8 cellular contexts compared by ENCODE assay signal in the genomic region with DNA sequence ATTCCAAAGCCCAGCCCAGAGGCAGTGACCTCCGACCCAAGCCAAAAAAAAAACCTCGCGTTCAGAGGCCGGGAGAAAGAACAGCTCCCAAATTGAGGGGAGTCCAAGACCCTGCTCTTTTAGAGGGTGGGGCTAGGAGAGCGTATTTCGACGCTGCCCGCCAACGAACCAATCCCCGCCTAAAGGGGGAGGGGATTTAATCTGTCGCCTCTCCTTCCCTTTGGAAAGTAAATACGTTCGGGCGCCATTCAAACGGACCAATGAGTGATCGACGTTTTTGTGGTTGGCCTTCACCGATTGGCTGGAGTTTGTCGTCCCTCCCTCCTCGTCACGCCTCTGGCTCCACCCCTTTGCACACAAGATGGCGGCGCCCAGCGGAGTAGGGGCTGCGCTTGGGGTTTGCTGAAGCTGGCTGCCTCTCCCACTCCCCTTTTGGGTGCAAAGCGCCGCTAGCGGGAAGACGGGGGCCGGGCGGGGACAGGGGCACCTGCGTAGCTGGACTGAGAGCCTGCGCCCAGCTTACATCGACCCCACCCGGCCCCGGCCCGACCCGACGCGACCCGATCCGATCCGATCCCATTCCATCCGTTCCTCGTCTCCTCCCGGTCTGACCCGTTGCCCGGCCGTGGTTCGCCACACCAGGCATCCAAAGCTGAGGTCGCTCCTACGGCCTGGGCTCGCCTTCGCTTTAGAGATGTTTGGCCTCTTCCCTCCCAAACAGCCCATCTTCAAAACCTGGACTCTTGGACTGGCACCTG. TPM values are rescaled to one million over a fixed set of nuclear protein-coding genes. Genes with fewer than 3 reads are reported as not detected.
DNase-seq lines count a peak whose midpoint lies in the region; ATAC-seq, FAIRE-seq and TF ChIP-seq lines count a peak whose summit lies in the region.

A gene (plus strand): TSS at position 355 of the 758 bp plus-strand sequence. CDS start 596 bp downstream, outside the sequence.

- no peak for FAIRE-seq in urothelium cell line (lab: Jason Lieb, UNC)

- H3K9me3 ChIP-seq in right atrium auricular region = no peaks in the 10 kb centered on the region
- H3K9me3 ChIP-seq in psoas muscle = no peaks in the 10 kb centered on the region

- H3K36me3 ChIP-seq in right atrium auricular region (no peaks in the 10 kb centered on the region), psoas muscle (ENCODE audit: insufficient read depth in 1 of 2, low read depth in 1 of 2) (peaks cover 0 to 11% of the 10 kb centered on the region in 2 donors)

- intact Hi-C loops in psoas muscle (cut with DNase I) = loop anchor here in 1 of 2 donors (2.0 kb wide), 1 partner anchor 36 kb away; no protein-coding TSS in a partner anchor

- TF ChIP-seq CTCF in right atrium auricular region (IDR thresholded peaks at IDR 0.05) (no peak), psoas muscle (IDR thresholded peaks at IDR 0.05) (no peak)

- H3K4me1 ChIP-seq in right atrium auricular region (peaks cover 0 to 45% of the 10 kb centered on the region in 2 donors), psoas muscle (peaks cover 41% of the 10 kb centered on the region)

- WGBS in psoas muscle, 3 donors = 0% methylated on average over 41 to 54 of the region's 54 CpGs

- H3K27me3 ChIP-seq in right atrium auricular region (no peaks in the 10 kb centered on the region), psoas muscle (ENCODE audit: insufficient read depth in 3 of 3, low read length in 2 of 3) (no peaks in the 10 kb centered on the region)

- peak within 1 kb of the TSS; percentile 88 to 90 for H3K27ac ChIP-seq in right atrium auricular region
- peak within 1 kb of the TSS; percentile 95 for H3K27ac ChIP-seq in psoas muscle

- ATAC-seq in GM18498 (IDR thresholded peaks at IDR 0.05; ENCODE audit: unreplicated experiment) (peak; percentile 94), HG02938 (IDR thresholded peaks at IDR 0.05; ENCODE audit: unreplicated experiment) (peak; percentile 96), psoas muscle (peak; percentile 90 to 94 (median 90))

- H3K4me3 ChIP-seq in right atrium auricular region = peak within 1 kb of the TSS; percentile 86 to 93
- peak within 1 kb of the TSS; percentile 94 for H3K4me3 ChIP-seq in psoas muscle

- DNase-seq in NCI-H187 (lab: John Stamatoyannopoulos, UW) (peak; percentile 73 to 95), T-helper 2 cell (peak; percentile 74 to 98 (median 89)), anterior cingulate cortex (lab: John Stamatoyannopoulos, UW) (peak; percentile 68 to 98 (median 93)), right atrium auricular region (ENCODE audit: low spot score) (peak; percentile 99), psoas muscle (peak; percentile 91 to 96), urothelium cell line (ENCODE audit: low spot score) (peak; percentile 93)

RNA-seq across cellular contexts. Expression of the gene that starts here (rescaled TPM):
- total RNA-seq in right atrium auricular region = 10 to 100 TPM in 1 of 2 donors, 1 to 10 TPM in 1; 8.2 to 10.3 TPM
- total RNA-seq in psoas muscle = 1 to 10 TPM; 6.1 to 8.8 (median 7.5) TPM
- polyA plus RNA-seq in psoas muscle = 1 to 10 TPM; 5.8 to 8.9 (median 7.1) TPM

Comparison
In these comparisons a context has a peak if more than half of its experiments do, and no peak if none do; other contexts are left out.
1. Peak in every context shown above with its lines: DNase-seq, ATAC-seq, H3K4me3 ChIP-seq and H3K27ac ChIP-seq.